In genomic region chr10:95440326-95440725, GRCh38 we compare ENCODE assay signal across 14 cellular contexts.
"Had no signal": no experiment of that assay in that cellular context is flagged by ENCODE, and none has a peak within 500 bp of the region (broad histone marks: within the 10 kb centered on the region; RNA-seq: fewer than 3 reads in every experiment).

No MANE protein-coding gene starts in this region.

- H3K9me3 ChIP-seq: lower lobe of right lung, upper lobe of right lung had no signal

- H3K4me3 Mint-ChIP-seq: activated CD4-positive, alpha-beta T cell treated with anti-CD3 and anti-CD28 coated beads, Interleukin-2, amount 10 ng/mL, durations not matched to agents 7 days and 5 days; activated naive CD8-positive, alpha-beta T cell treated with anti-CD3 and anti-CD28 coated beads, Interleukin-2, amount 50 U/mL, for 24 hours; nephron progenitor cell; stimulated activated effector memory CD8-positive, alpha-beta T cell treated with anti-CD3 and anti-CD28 coated beads, Interleukin-12 subunit alpha, Interleukin-12 subunit beta, amount 100 ng/mL, for 72 hours had no signal

- H3K27ac Mint-ChIP-seq: activated CD4-positive, alpha-beta T cell treated with anti-CD3 and anti-CD28 coated beads, Interleukin-2, amount 10 ng/mL, durations not matched to agents 7 days and 5 days; activated naive CD8-positive, alpha-beta T cell treated with anti-CD3 and anti-CD28 coated beads, Interleukin-2, amount 50 U/mL, for 24 hours; nephron progenitor cell; stimulated activated effector memory CD8-positive, alpha-beta T cell treated with anti-CD3 and anti-CD28 coated beads, Interleukin-12 subunit alpha, Interleukin-12 subunit beta, amount 100 ng/mL, for 72 hours had no signal

- H3K9me3 Mint-ChIP-seq: activated CD4-positive, alpha-beta T cell treated with anti-CD3 and anti-CD28 coated beads, Interleukin-2, amount 10 ng/mL, durations not matched to agents 7 days and 5 days; activated naive CD8-positive, alpha-beta T cell treated with anti-CD3 and anti-CD28 coated beads, Interleukin-2, amount 50 U/mL, for 24 hours; nephron progenitor cell; stimulated activated effector memory CD8-positive, alpha-beta T cell treated with anti-CD3 and anti-CD28 coated beads, Interleukin-12 subunit alpha, Interleukin-12 subunit beta, amount 100 ng/mL, for 72 hours had no signal

- ATAC-seq: activated naive CD8-positive, alpha-beta T cell treated with anti-CD3 and anti-CD28 coated beads, Interleukin-2, amount 50 U/mL, for 24 hours had no signal

- H3K4me3 ChIP-seq: lower lobe of right lung, SK-N-MC, upper lobe of right lung had no signal

- DNase-seq: activated CD4-positive, alpha-beta T cell treated with anti-CD3 and anti-CD28 coated beads, Interleukin-2, amount 10 ng/mL, durations not matched to agents 7 days and 5 days; activated CD8-positive, alpha-beta memory T cell treated with anti-CD3 and anti-CD28 coated beads for 24 hours; activated naive CD4-positive, alpha-beta T cell; activated naive CD8-positive, alpha-beta T cell treated with anti-CD3 and anti-CD28 coated beads, Interleukin-2, amount 50 U/mL, for 24 hours; activated T-cell treated with anti-CD3 and anti-CD28 coated beads for 4 hours; foreskin fibroblast; glutamatergic neuron; lower lobe of right lung; nephron progenitor cell; occipital lobe; stimulated activated CD4-positive, alpha-beta T cell treated with anti-CD3 and anti-CD28 coated beads, Interleukin-1b, Interleukin-23, amount 100 ng/mL, for 48 hours; upper lobe of right lung had no signal

- H3K36me3 ChIP-seq: lower lobe of right lung, upper lobe of right lung had no signal

- H3K27ac ChIP-seq: SK-N-MC, upper lobe of right lung had no signal

- H3K27me3 ChIP-seq: upper lobe of right lung had no signal

- H3K36me3 Mint-ChIP-seq: stimulated activated effector memory CD8-positive, alpha-beta T cell treated with anti-CD3 and anti-CD28 coated beads, Interleukin-12 subunit alpha, Interleukin-12 subunit beta, amount 100 ng/mL, for 72 hours had no signal

- H3K27me3 Mint-ChIP-seq: activated naive CD8-positive, alpha-beta T cell treated with anti-CD3 and anti-CD28 coated beads, Interleukin-2, amount 50 U/mL, for 24 hours had no signal
